Comparison of ENCODE assay signal across 13 cellular contexts in genomic region chr12:55736076-55736475, GRCh38.
"Had no signal": no experiment of that assay in that cellular context is flagged by ENCODE, and none has a peak within 500 bp of the region (broad histone marks: within the 10 kb centered on the region; RNA-seq: fewer than 3 reads in every experiment).

No MANE protein-coding gene starts in this region.

- DNase-seq: activated B cell treated with CpG ODN at 0.5 μM for 24 hours; activated CD4-positive, alpha-beta T cell treated with anti-CD3 and anti-CD28 coated beads, Interleukin-2, amount 50 U/mL, for 48 hours; activated naive CD8-positive, alpha-beta T cell treated with anti-CD3 and anti-CD28 coated beads for 36 hours; activated T-cell treated with anti-CD3 and anti-CD28 coated beads, Interleukin-2, amount 50 U/mL, for 1 hour; endodermal cell; erythroblast; gastrocnemius medialis; left cardiac atrium; lower lobe of right lung; stimulated activated CD4-positive, alpha-beta T cell treated with anti-CD3 and anti-CD28 coated beads, Interleukin-4, amount 100 ng/mL, for 24 hours; stimulated activated naive CD4-positive, alpha-beta T cell treated with Interleukin-2 at 50 U/mL for 16 hours; transverse colon had no signal

- H3K27me3 Mint-ChIP-seq: activated B cell treated with CpG ODN at 0.5 μM for 24 hours; activated naive CD8-positive, alpha-beta T cell treated with anti-CD3 and anti-CD28 coated beads for 36 hours had no signal

- H3K4me3 Mint-ChIP-seq: activated B cell treated with CpG ODN at 0.5 μM for 24 hours; activated naive CD8-positive, alpha-beta T cell treated with anti-CD3 and anti-CD28 coated beads for 36 hours; endodermal cell; T-helper 2 cell treated with Interferon-gamma antibody and Interleukin-4, amounts not matched to agents 5 μg/mL and 100 μg/mL, for 36 hours had no signal

- H3K27ac Mint-ChIP-seq: activated B cell treated with CpG ODN at 0.5 μM for 24 hours; activated naive CD8-positive, alpha-beta T cell treated with anti-CD3 and anti-CD28 coated beads for 36 hours; endodermal cell had no signal

- H3K36me3 Mint-ChIP-seq: activated naive CD8-positive, alpha-beta T cell treated with anti-CD3 and anti-CD28 coated beads for 36 hours had no signal

- ATAC-seq: gastrocnemius medialis had no signal

- H3K9me3 Mint-ChIP-seq: activated B cell treated with CpG ODN at 0.5 μM for 24 hours; activated naive CD8-positive, alpha-beta T cell treated with anti-CD3 and anti-CD28 coated beads for 36 hours; endodermal cell; T-helper 2 cell treated with Interferon-gamma antibody and Interleukin-4, amounts not matched to agents 5 μg/mL and 100 μg/mL, for 36 hours had no signal
